In the genomic region with DNA sequence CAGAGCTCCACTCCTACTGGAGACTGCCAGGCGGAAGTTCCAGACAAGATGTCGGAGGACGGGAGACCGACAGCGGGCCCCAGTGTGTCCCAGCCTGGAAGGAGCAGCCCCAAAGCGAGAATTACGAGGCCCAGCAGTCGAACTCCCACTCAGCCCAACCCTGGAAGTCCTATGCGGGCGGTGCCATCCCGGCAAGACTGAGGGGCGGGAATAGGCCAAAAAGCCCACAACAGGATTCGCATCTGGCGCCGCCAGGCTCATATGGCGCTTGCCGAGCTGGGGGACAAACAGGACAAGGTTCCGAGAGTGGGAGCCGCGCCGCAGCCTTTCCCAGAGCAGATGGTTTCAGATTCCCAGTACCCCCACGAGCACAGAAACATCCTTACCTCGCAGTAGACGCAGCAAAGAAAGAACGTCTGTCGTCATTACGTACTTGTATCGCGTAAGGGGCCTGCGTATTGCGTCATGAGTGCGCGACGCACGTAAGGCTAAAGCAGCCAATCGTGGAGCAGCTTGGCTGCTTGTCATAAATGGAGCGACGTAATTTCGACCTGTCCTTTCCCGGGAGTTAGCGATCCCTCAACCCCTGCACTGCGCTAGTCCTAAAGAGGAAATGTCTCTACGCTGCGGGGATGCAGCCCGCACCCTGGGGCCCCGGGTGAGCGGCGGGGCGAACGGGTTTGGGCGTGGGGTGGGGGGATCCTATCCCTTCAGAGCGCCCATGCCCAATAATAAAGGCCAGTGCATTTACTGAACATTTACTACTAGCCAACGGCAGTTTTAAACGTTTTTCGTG, we compare ENCODE assay signal across 8 cellular contexts. TPM values are rescaled to one million over a fixed set of nuclear protein-coding genes. Genes with fewer than 3 reads are reported as not detected.
A peak's percentile ranks its signal among the peaks of the same experiment; 100 is the strongest.
DNase-seq lines count a peak whose midpoint lies in the region; ATAC-seq and TF ChIP-seq lines count a peak whose summit lies in the region.

A gene (plus strand): TSS at position 552 of the 796 bp plus-strand sequence. CDS start 62 bp downstream, at position 614.
A gene (minus strand): TSS at position 418 of the 796 bp plus-strand sequence. CDS start 483 bp downstream, outside the sequence.

- peaks cover 14 to 29% of the 10 kb centered on the region in 2 donors for H3K36me3 ChIP-seq in lung (ENCODE audit: control insufficient read depth in 2 of 2, insufficient read depth in 2 of 2, low read length in 2 of 2)

- H3K4me3 ChIP-seq in lung = peak within 1 kb of the TSS; percentile 87

- POLR2A ChIA-PET in activated CD8-positive, alpha-beta memory T cell treated with anti-CD3 and anti-CD28 coated beads for 36 hours (lab: Charles Lee) = interaction anchor here (0.6 to 2.2 kb wide), 9 partner anchors 11 to 276 kb away, joined by 3 to 10 read pairs (median 6); a partner anchor contains a TSS

- H3K27ac ChIP-seq in lung (ENCODE audit: low read depth in 1 of 2, low read length in 1 of 2) = peak within 1 kb of the TSS; percentile 92 to 96

- peaks cover 0 to 13% of the 10 kb centered on the region in 2 donors for H3K4me1 ChIP-seq in lung (ENCODE audit: control insufficient read depth in 2 of 2, insufficient read depth in 2 of 2, low read length in 2 of 2)

- DNase-seq in CMK (ENCODE audit: low read depth) (peak; percentile 99), GM20000 (ENCODE audit: low spot score) (peak; percentile 93), HT-29 (ENCODE audit: low spot score) (peak; percentile 98), NOMO-1 (lab: John Stamatoyannopoulos, UW; ENCODE audit: unreplicated experiment in 2 of 2) (peak; percentile 86 to 93), lung (ENCODE audit: low spot score) (peak; percentile 94)
- peak; percentile 90 for DNase-seq in effector CD8-positive, alpha-beta T cell (lab: John Stamatoyannopoulos, UW)
- peak; percentile 76 to 88 (median 87) for DNase-seq in stimulated activated CD4-positive, alpha-beta T cell treated with anti-CD3 and anti-CD28 coated beads, TNF-alpha, amount 100 ng/mL, for 4 hours (ENCODE audit: low read depth in 3 of 3)

- no peak for TF ChIP-seq CTCF in GM20000 (IDR thresholded peaks at IDR 0.05; ENCODE audit: extremely low read depth, missing control alignments)
- no peak for TF ChIP-seq CTCF in lung (IDR thresholded peaks at IDR 0.05; ENCODE audit: control extremely low read depth, extremely low read depth)

- 0 to 1% methylated on average over 55 of the region's 55 CpGs for WGBS in lung, 2 donors

- ATAC-seq in lung (ENCODE audit: insufficient read depth, low FRiP score) = peak; percentile 94

- CTCF ChIA-PET in activated CD8-positive, alpha-beta memory T cell treated with anti-CD3 and anti-CD28 coated beads for 36 hours (lab: Charles Lee) = interaction anchor here (1.1 to 1.4 kb wide), 2 partner anchors 11 to 92 kb away, joined by 3 read pairs; no protein-coding TSS in a partner anchor

- H3K27me3 ChIP-seq in lung (ENCODE audit: control insufficient read depth, insufficient read depth) = no peaks in the 10 kb centered on the region

- H3K9me3 ChIP-seq in lung (ENCODE audit: control insufficient read depth in 2 of 2, insufficient read depth in 1 of 2, low read length in 1 of 2) = no peaks in the 10 kb centered on the region

RNA-seq across cellular contexts. Expression of the first gene that starts in this region (rescaled TPM):
- 4.9 and 5.5 TPM in 2 replicates for total RNA-seq in HT-29 (2014; rRNA removed; shearing (Covaris generic))
- total RNA-seq in activated CD8-positive, alpha-beta memory T cell treated with anti-CD3 and anti-CD28 coated beads for 36 hours = 10 to 100 TPM; 35.2 to 38.7 TPM
- 10 to 100 TPM in 1 of 2 donors, 1 to 10 TPM in 1; 9.8 to 26.7 TPM for total RNA-seq in lung
- polyA plus RNA-seq in lung = 10 to 100 TPM in 1 of 2 donors, 1 to 10 TPM in 1; 8.6 to 15.3 TPM

RNA-seq across cellular contexts. Expression of the second gene that starts in this region (rescaled TPM):
- 1,285 and 1,602 TPM in 2 replicates for total RNA-seq in HT-29 (2014; rRNA removed; shearing (Covaris generic))
- total RNA-seq in activated CD8-positive, alpha-beta memory T cell treated with anti-CD3 and anti-CD28 coated beads for 36 hours = 1,000 to 10,000 TPM; 1,524 to 1,633 TPM
- total RNA-seq in lung = 1,000 to 10,000 TPM in 1 of 2 donors, 100 to 1,000 TPM in 1; 963 to 2,992 TPM
- 1,000 to 10,000 TPM; 1,357 to 3,293 TPM for polyA plus RNA-seq in lung

Comparison
In these comparisons a context has a peak if more than half of its experiments do, and no peak if none do; other contexts are left out.
1. Peak in every context shown above with its lines: DNase-seq, ATAC-seq, H3K4me3 ChIP-seq and H3K27ac ChIP-seq.